In the genomic region with DNA sequence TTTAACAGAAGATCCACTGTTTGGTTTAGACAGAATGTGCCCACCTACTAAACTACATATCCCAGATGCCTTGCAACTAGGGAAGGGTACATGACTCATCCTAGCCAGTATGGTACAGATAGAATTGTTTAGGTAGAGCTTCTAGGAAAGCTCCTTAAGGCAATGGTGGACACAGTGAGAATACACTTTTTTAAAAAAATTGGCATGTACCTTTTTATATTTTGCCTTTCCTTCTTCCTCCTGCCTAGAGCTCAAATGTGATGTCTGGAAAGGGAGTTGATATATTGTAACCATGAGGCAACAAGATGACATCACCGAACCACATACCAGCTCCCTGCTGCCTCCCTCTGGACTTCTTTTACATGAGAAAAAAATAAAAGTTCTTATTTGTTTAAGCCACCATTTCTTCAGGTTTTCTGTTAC, we compare ENCODE assay signal across 11 cellular contexts. TPM values are rescaled to one million over a fixed set of nuclear protein-coding genes. Genes with fewer than 3 reads are reported as not detected.
DNase-seq lines count a peak whose midpoint lies in the region; ATAC-seq and TF ChIP-seq lines count a peak whose summit lies in the region.
"Had no signal": no experiment of that assay in that cellular context is flagged by ENCODE, and none has a peak within 500 bp of the region (broad histone marks: within the 10 kb centered on the region; RNA-seq: fewer than 3 reads in every experiment).

No MANE protein-coding gene starts in this region.

- intact Hi-C loops in activated CD8-positive, alpha-beta T cell treated with anti-CD3 and anti-CD28 coated beads for 36 hours (cut with micrococcal nuclease): no loop called here
- intact Hi-C loops in activated naive CD4-positive, alpha-beta T cell treated with anti-CD3 and anti-CD28 coated beads for 36 hours (cut with micrococcal nuclease): loop anchor here (2.0 kb wide), 1 partner anchor 178 kb away; no protein-coding TSS in a partner anchor

- H3K4me1 ChIP-seq in MM.1S (ENCODE audit: low read length): no peaks in the 10 kb centered on the region
- H3K4me1 ChIP-seq in endodermal cell (ENCODE audit: control insufficient read depth, insufficient read depth, low read length): no peaks in the 10 kb centered on the region
- H3K4me1 ChIP-seq: upper lobe of left lung had no signal

- POLR2A ChIA-PET in activated CD8-positive, alpha-beta T cell treated with anti-CD3 and anti-CD28 coated beads for 36 hours (lab: Charles Lee): no interaction called here
- POLR2A ChIA-PET in activated CD8-positive, alpha-beta T cell treated with anti-CD3 and anti-CD28 coated beads, Interleukin-2, amount 10 ng/mL, durations not matched to agents 7 days and 5 days (lab: Charles Lee): no interaction called here

- no peak overlapping the region for H2AFZ ChIP-seq in MM.1S (ENCODE audit: low read length)

- H3K4me3 ChIP-seq in MM.1S (ENCODE audit: low read length): no peak overlapping the region
- no peak overlapping the region for H3K4me3 ChIP-seq in endodermal cell (ENCODE audit: low read length)
- no peak overlapping the region for H3K4me3 ChIP-seq in coronary artery
- H3K4me3 ChIP-seq: upper lobe of left lung had no signal

- no peaks in the 10 kb centered on the region for H3K9me3 Mint-ChIP-seq in activated CD8-positive, alpha-beta T cell treated with anti-CD3 and anti-CD28 coated beads for 36 hours
- H3K9me3 Mint-ChIP-seq in activated CD8-positive, alpha-beta T cell treated with anti-CD3 and anti-CD28 coated beads, Interleukin-2, amount 10 ng/mL, durations not matched to agents 7 days and 5 days (ENCODE audit: insufficient read depth): no peaks in the 10 kb centered on the region
- H3K9me3 Mint-ChIP-seq in endodermal cell: no peaks in the 10 kb centered on the region
- no peaks in the 10 kb centered on the region for H3K9me3 Mint-ChIP-seq in activated naive CD4-positive, alpha-beta T cell treated with anti-CD3 and anti-CD28 coated beads for 36 hours
- H3K9me3 Mint-ChIP-seq: activated T-helper 2 cell treated with anti-CD3 and anti-CD28 coated beads, Interferon-gamma antibody, Interleukin-2, Interleukin-4, amounts not matched to agents 10 μg/mL and 5 μg/mL and 100 μg/mL, durations not matched to agents 14 hours and 24 hours and 36 hours had no signal

- peak; percentile 22 for DNase-seq in activated CD8-positive, alpha-beta T cell treated with anti-CD3 and anti-CD28 coated beads for 36 hours
- no peak for DNase-seq in activated CD8-positive, alpha-beta T cell treated with anti-CD3 and anti-CD28 coated beads, Interleukin-2, amount 10 ng/mL, durations not matched to agents 7 days and 5 days
- DNase-seq in MM.1S: peak; percentile 29
- no peak for DNase-seq in endodermal cell
- peak; percentile 54 for DNase-seq in stromal cell of bone marrow (ENCODE audit: low read depth)
- DNase-seq in activated naive CD4-positive, alpha-beta T cell treated with anti-CD3 and anti-CD28 coated beads for 36 hours: no peak
- no peak for DNase-seq in coronary artery (ENCODE audit: low spot score)
- no peak for DNase-seq in stimulated activated naive CD4-positive, alpha-beta T cell (lab: John Stamatoyannopoulos, UW)
- DNase-seq: NCI-H1092, upper lobe of left lung had no signal

- no peaks in the 10 kb centered on the region for H3K9me2 ChIP-seq in MM.1S (replicated peaks; ENCODE audit: insufficient read depth, low read length)

- no peaks in the 10 kb centered on the region for H3F3A ChIP-seq in MM.1S (ENCODE audit: insufficient read depth, low read length)

- H3K27me3 Mint-ChIP-seq in activated CD8-positive, alpha-beta T cell treated with anti-CD3 and anti-CD28 coated beads for 36 hours: peaks cover 11% of the 10 kb centered on the region
- peaks cover 12% of the 10 kb centered on the region for H3K27me3 Mint-ChIP-seq in activated CD8-positive, alpha-beta T cell treated with anti-CD3 and anti-CD28 coated beads, Interleukin-2, amount 10 ng/mL, durations not matched to agents 7 days and 5 days (ENCODE audit: low read depth)
- H3K27me3 Mint-ChIP-seq in endodermal cell (ENCODE audit: insufficient read depth): peaks cover 2% of the 10 kb centered on the region
- H3K27me3 Mint-ChIP-seq in activated naive CD4-positive, alpha-beta T cell treated with anti-CD3 and anti-CD28 coated beads for 36 hours (ENCODE audit: low read depth): peaks cover 20% of the 10 kb centered on the region

- H3K27me3 ChIP-seq in MM.1S (replicated peaks; ENCODE audit: insufficient read depth, low read length) (no peaks in the 10 kb centered on the region), endodermal cell (ENCODE audit: control insufficient read depth, insufficient read depth, low read length, poor library complexity, severe bottlenecking) (no peaks in the 10 kb centered on the region)
- H3K27me3 ChIP-seq: upper lobe of left lung had no signal

- H3K79me2 ChIP-seq in MM.1S (ENCODE audit: low read length): no peaks in the 10 kb centered on the region

- no peaks in the 10 kb centered on the region for H4K20me1 ChIP-seq in MM.1S (ENCODE audit: insufficient read depth, low read length)

- H3K27ac ChIP-seq in MM.1S (ENCODE audit: low read length): no peak overlapping the region
- H3K27ac ChIP-seq in endodermal cell (ENCODE audit: low read depth, low read length): no peak overlapping the region
- H3K27ac ChIP-seq in coronary artery: no peak overlapping the region
- H3K27ac ChIP-seq: upper lobe of left lung had no signal

- no peak overlapping the region for H3K9ac ChIP-seq in MM.1S (ENCODE audit: low read length)
- H3K9ac ChIP-seq in endodermal cell (ENCODE audit: extremely low read depth, low read length, poor library complexity, severe bottlenecking): no peak overlapping the region

- H3K27ac Mint-ChIP-seq in activated CD8-positive, alpha-beta T cell treated with anti-CD3 and anti-CD28 coated beads for 36 hours: no peak overlapping the region
- H3K27ac Mint-ChIP-seq in activated CD8-positive, alpha-beta T cell treated with anti-CD3 and anti-CD28 coated beads, Interleukin-2, amount 10 ng/mL, durations not matched to agents 7 days and 5 days: no peak overlapping the region
- H3K27ac Mint-ChIP-seq in endodermal cell: no peak overlapping the region
- no peak overlapping the region for H3K27ac Mint-ChIP-seq in activated naive CD4-positive, alpha-beta T cell treated with anti-CD3 and anti-CD28 coated beads for 36 hours
- H3K27ac Mint-ChIP-seq: activated T-helper 2 cell treated with anti-CD3 and anti-CD28 coated beads, Interferon-gamma antibody, Interleukin-2, Interleukin-4, amounts not matched to agents 10 μg/mL and 5 μg/mL and 100 μg/mL, durations not matched to agents 14 hours and 24 hours and 36 hours had no signal

- H3K4me3 Mint-ChIP-seq in activated CD8-positive, alpha-beta T cell treated with anti-CD3 and anti-CD28 coated beads for 36 hours: no peak overlapping the region
- H3K4me3 Mint-ChIP-seq in activated CD8-positive, alpha-beta T cell treated with anti-CD3 and anti-CD28 coated beads, Interleukin-2, amount 10 ng/mL, durations not matched to agents 7 days and 5 days: no peak overlapping the region
- no peak overlapping the region for H3K4me3 Mint-ChIP-seq in endodermal cell
- H3K4me3 Mint-ChIP-seq in activated naive CD4-positive, alpha-beta T cell treated with anti-CD3 and anti-CD28 coated beads for 36 hours: no peak overlapping the region

- no peaks in the 10 kb centered on the region for H3K36me3 Mint-ChIP-seq in activated CD8-positive, alpha-beta T cell treated with anti-CD3 and anti-CD28 coated beads for 36 hours (ENCODE audit: low read depth)
- no peaks in the 10 kb centered on the region for H3K36me3 Mint-ChIP-seq in activated CD8-positive, alpha-beta T cell treated with anti-CD3 and anti-CD28 coated beads, Interleukin-2, amount 10 ng/mL, durations not matched to agents 7 days and 5 days (ENCODE audit: low read depth)
- no peaks in the 10 kb centered on the region for H3K36me3 Mint-ChIP-seq in endodermal cell (ENCODE audit: low read depth)
- no peaks in the 10 kb centered on the region for H3K36me3 Mint-ChIP-seq in activated naive CD4-positive, alpha-beta T cell treated with anti-CD3 and anti-CD28 coated beads for 36 hours (ENCODE audit: low read depth)

- TF ChIP-seq CTCF in activated CD8-positive, alpha-beta T cell treated with anti-CD3 and anti-CD28 coated beads for 36 hours (IDR thresholded peaks at IDR 0.05): no peak
- TF ChIP-seq CTCF in MM.1S (IDR thresholded peaks at IDR 0.05; ENCODE audit: low read length): no peak
- peak; percentile 58 for TF ChIP-seq CTCF in endodermal cell (conservative IDR thresholded peaks at IDR 0.05)
- TF ChIP-seq CTCF in coronary artery (IDR thresholded peaks at IDR 0.05): no peak

- ATAC-seq in activated CD8-positive, alpha-beta T cell treated with anti-CD3 and anti-CD28 coated beads for 36 hours: peak; percentile 74
- no peak for ATAC-seq in activated CD8-positive, alpha-beta T cell treated with anti-CD3 and anti-CD28 coated beads, Interleukin-2, amount 10 ng/mL, durations not matched to agents 7 days and 5 days

- no peaks in the 10 kb centered on the region for H3K4me1 Mint-ChIP-seq in activated CD8-positive, alpha-beta T cell treated with anti-CD3 and anti-CD28 coated beads for 36 hours (ENCODE audit: low read depth)
- no peaks in the 10 kb centered on the region for H3K4me1 Mint-ChIP-seq in activated CD8-positive, alpha-beta T cell treated with anti-CD3 and anti-CD28 coated beads, Interleukin-2, amount 10 ng/mL, durations not matched to agents 7 days and 5 days (ENCODE audit: low read depth)
- no peaks in the 10 kb centered on the region for H3K4me1 Mint-ChIP-seq in endodermal cell
- no peaks in the 10 kb centered on the region for H3K4me1 Mint-ChIP-seq in activated naive CD4-positive, alpha-beta T cell treated with anti-CD3 and anti-CD28 coated beads for 36 hours (ENCODE audit: low read depth)

- H3K9me3 ChIP-seq in MM.1S (replicated peaks; ENCODE audit: insufficient read depth, low read length) (no peaks in the 10 kb centered on the region), endodermal cell (ENCODE audit: control insufficient read depth, low read length) (no peaks in the 10 kb centered on the region)
- H3K9me3 ChIP-seq: upper lobe of left lung had no signal

- CTCF ChIA-PET in activated CD8-positive, alpha-beta T cell treated with anti-CD3 and anti-CD28 coated beads for 36 hours (lab: Charles Lee): interaction anchor here (1.0 to 1.2 kb wide), 2 partner anchors 10 to 204 kb away, joined by 3 read pairs; no protein-coding TSS in a partner anchor
- CTCF ChIA-PET in activated CD8-positive, alpha-beta T cell treated with anti-CD3 and anti-CD28 coated beads, Interleukin-2, amount 10 ng/mL, durations not matched to agents 7 days and 5 days (lab: Charles Lee): interaction anchor here (1.4 to 1.6 kb wide), 2 partner anchors 15 to 48 kb away, joined by 4 read pairs; a partner anchor contains a TSS
- CTCF ChIA-PET in activated naive CD4-positive, alpha-beta T cell treated with anti-CD3 and anti-CD28 coated beads for 36 hours (lab: Charles Lee): interaction anchor here (1.5 kb wide), 1 partner anchor 178 kb away, joined by 4 read pairs; no protein-coding TSS in a partner anchor

- no peak overlapping the region for H3K4me2 ChIP-seq in MM.1S (ENCODE audit: low read depth, low read length)

- WGBS in endodermal cell (ENCODE audit: insufficient coverage in 1 of 2, insufficient read length in 1 of 2), 2 experiments: 70% methylated on average over 1 of the region's 1 CpG; no CpG with 5 or more reads in 1 of the 2 experiments

- H3K36me3 ChIP-seq in MM.1S (replicated peaks; ENCODE audit: insufficient read depth, low read length) (no peaks in the 10 kb centered on the region), endodermal cell (ENCODE audit: control insufficient read depth, insufficient read depth, low read length) (no peaks in the 10 kb centered on the region)
- H3K36me3 ChIP-seq: upper lobe of left lung had no signal

RNA-seq across cellular contexts. Expression of a gene that starts 14.4 kb away (rescaled TPM):
- total RNA-seq in activated CD8-positive, alpha-beta T cell treated with anti-CD3 and anti-CD28 coated beads for 36 hours: under 1 TPM; 0.09 to 0.13 TPM
- total RNA-seq in activated CD8-positive, alpha-beta T cell treated with anti-CD3 and anti-CD28 coated beads, Interleukin-2, amount 10 ng/mL, durations not matched to agents 7 days and 5 days: not detected
- total RNA-seq in endodermal cell: under 1 TPM in 1 of 2 donors, not detected in 1; 0.24 TPM
- 0.43 TPM for polyA plus RNA-seq in endodermal cell (2013, experiment 1 of 2)
- polyA plus RNA-seq in endodermal cell (2013, experiment 2 of 2): 0.46 TPM
- total RNA-seq in activated naive CD4-positive, alpha-beta T cell treated with anti-CD3 and anti-CD28 coated beads for 36 hours: not detected

Comparison
In these comparisons a context has a peak if more than half of its experiments do, and no peak if none do; other contexts are left out.
1. DNase-seq: peak in activated CD8-positive, alpha-beta T cell treated with anti-CD3 and anti-CD28 coated beads for 36 hours (single experiment), MM.1S (single experiment) and stromal cell of bone marrow (single experiment); none in activated CD8-positive, alpha-beta T cell treated with anti-CD3 and anti-CD28 coated beads, Interleukin-2, amount 10 ng/mL, durations not matched to agents 7 days and 5 days (single experiment), endodermal cell (single experiment), activated naive CD4-positive, alpha-beta T cell treated with anti-CD3 and anti-CD28 coated beads for 36 hours (single experiment), coronary artery (single experiment) and stimulated activated naive CD4-positive, alpha-beta T cell (0 of 6).